In genomic region chr1:155023627-155024026, GRCh38 we compare ENCODE assay signal across 24 cellular contexts. TPM values are rescaled to one million over a fixed set of nuclear protein-coding genes. Genes with fewer than 3 reads are reported as not detected.
A peak's percentile ranks its signal among the peaks of the same experiment; 100 is the strongest.
DNase-seq lines count a peak whose midpoint lies in the region; ATAC-seq, FAIRE-seq and TF ChIP-seq lines count a peak whose summit lies in the region.
"Had no signal": no experiment of that assay in that cellular context is flagged by ENCODE, and none has a peak within 500 bp of the region (broad histone marks: within the 10 kb centered on the region; RNA-seq: fewer than 3 reads in every experiment).

No MANE protein-coding gene starts in this region.

- H3K27ac Mint-ChIP-seq in activated T-cell treated with anti-CD3 and anti-CD28 coated beads, Interleukin-2, amount 50 U/mL, for 72 hours = peak overlapping the region; percentile 45
- H3K27ac Mint-ChIP-seq: CD4-positive, alpha-beta memory T cell had no signal

- no peaks in the 10 kb centered on the region for H3K27me3 Mint-ChIP-seq in activated T-cell treated with anti-CD3 and anti-CD28 coated beads, Interleukin-2, amount 50 U/mL, for 72 hours (ENCODE audit: low read depth)
- H3K27me3 Mint-ChIP-seq: CD4-positive, alpha-beta memory T cell had no signal

- no peak for TF ChIP-seq EP300 in A549 (IDR thresholded peaks at IDR 0.05)

- 81% methylated on average over 5 of the region's 5 CpGs for WGBS in A549 (ENCODE audit: missing lambda C conversion rate)

- H3K4me1 ChIP-seq in A549 (peaks cover 72% of the 10 kb centered on the region), kidney (ENCODE audit: control insufficient read depth in 1 of 2, insufficient read depth in 1 of 2, low read depth in 1 of 2, low read length in 2 of 2) (peaks cover 0 to 3% of the 10 kb centered on the region in 2 donors)

- H3K27ac ChIP-seq in A549 (peak overlapping the region; percentile 71 to 75; a peak in 3 of 6 replicates), RWPE1 (peak overlapping the region; percentile 100), kidney (ENCODE audit: low read depth in 2 of 2, low read length in 2 of 2) (no peak overlapping the region)
- H3K27ac ChIP-seq: BLaER1 treated with 17β-estradiol and CSF1 and Interleukin-3, amounts not matched to agents 10 nM and 100 nM; HL-60 had no signal

- no peak for DNase-seq in activated T-cell treated with anti-CD3 and anti-CD28 coated beads, Interleukin-2, amount 50 U/mL, for 72 hours
- no peak for DNase-seq in activated T-cell treated with anti-CD3 and anti-CD28 coated beads, Interleukin-2, amount 50 U/mL, for 1 hour
- no peak for DNase-seq in A549 (ENCODE audit: low read depth in 1 of 2, low spot score in 1 of 2)
- DNase-seq in RWPE1 (ENCODE audit: low spot score) = no peak
- DNase-seq in kidney = peak; percentile 67
- DNase-seq in activated CD8-positive, alpha-beta memory T cell treated with anti-CD3 and anti-CD28 coated beads, Interleukin-2, amount 50 U/mL, for 48 hours = no peak
- no peak for DNase-seq in retina
- no peak for DNase-seq in activated CD4-positive, alpha-beta T cell treated with anti-CD3 and anti-CD28 coated beads, Interleukin-2, amount 50 U/mL, for 48 hours
- DNase-seq: AML-193; CD4-positive, alpha-beta memory T cell; GF-D8; NCI-H1048; NCI-H1694 treated with DMSO at 0.1 percent for 48 hours; NCI-H2227 treated with DMSO at 0.1 percent for 48 hours; NCI-H526 treated with DMSO at 0.1 percent for 48 hours; SK-N-SH had no signal

- peaks cover 17% of the 10 kb centered on the region for H3K4me1 Mint-ChIP-seq in activated T-cell treated with anti-CD3 and anti-CD28 coated beads, Interleukin-2, amount 50 U/mL, for 72 hours (ENCODE audit: low read depth)

- no peak for TF ChIP-seq POLR2A in A549 (IDR thresholded peaks at IDR 0.05; ENCODE audit: low read length)

- FAIRE-seq in A549 (lab: Jason Lieb, UNC) = peak; percentile 7
- FAIRE-seq in kidney (lab: Jason Lieb, UNC) = no peak
- FAIRE-seq: A204.1, GM12891 had no signal

- TF ChIP-seq CTCF in A549 (IDR thresholded peaks at IDR 0.05) (no peak), RWPE1 (conservative IDR thresholded peaks at IDR 0.05; ENCODE audit: low read depth) (no peak), kidney (IDR thresholded peaks at IDR 0.05; ENCODE audit: borderline replicate concordance, extremely low read depth, insufficient read depth) (no peak)

- no peak overlapping the region for H3K9ac ChIP-seq in kidney (ENCODE audit: low read length in 2 of 2)
- H3K9ac ChIP-seq: SK-N-SH had no signal

- no peak for TF ChIP-seq RAD21 in A549 (conservative IDR thresholded peaks at IDR 0.05 in 1 of 2, IDR thresholded peaks at IDR 0.05 in 1 of 2)

- H3K4me2 ChIP-seq in A549 = no peak overlapping the region
- H3K4me2 ChIP-seq: SK-N-SH had no signal

- CTCF ChIA-PET in A549 (lab: Yijun Ruan, JAX) = interaction anchor here (0.9 to 1.3 kb wide), 2 partner anchors 120 to 464 kb away, joined by 3 to 4 read pairs; no protein-coding TSS in a partner anchor
- CTCF ChIA-PET in RWPE1 (lab: Yijun Ruan, JAX) = interaction anchor here (0.8 to 1.5 kb wide), 3 partner anchors 22 to 27 kb away, joined by 3 to 4 read pairs (median 4); no protein-coding TSS in a partner anchor

- POLR2A ChIA-PET in A549 (lab: Yijun Ruan, JAX) (interaction anchor here (1.5 kb wide), 1 partner anchor 27 kb away, joined by 5 read pairs; the partner anchor contains the start of gene ADAM15), RWPE1 (lab: Yijun Ruan, JAX; ENCODE audit: low non-redundant PET) (no interaction called here)

- H3K4me3 ChIP-seq in A549 (no peak overlapping the region), kidney (ENCODE audit: low read length in 2 of 2) (no peak overlapping the region)
- H3K4me3 ChIP-seq: BLaER1 treated with 17β-estradiol and CSF1 and Interleukin-3, amounts not matched to agents 10 nM and 100 nM had no signal

- H3K36me3 ChIP-seq in kidney (ENCODE audit: control insufficient read depth in 1 of 2, insufficient read depth in 2 of 2, low read length in 2 of 2) = no peaks in the 10 kb centered on the region

- peaks cover 0 to 2% of the 10 kb centered on the region in 2 donors for H3K36me3 Mint-ChIP-seq in activated T-cell treated with anti-CD3 and anti-CD28 coated beads, Interleukin-2, amount 50 U/mL, for 72 hours (ENCODE audit: insufficient read depth in 2 of 2)

- ATAC-seq in activated T-cell treated with anti-CD3 and anti-CD28 coated beads, Interleukin-2, amount 50 U/mL, for 72 hours (replicated peaks in 1 of 2) = peak in 1 of 2 donors; percentile 23
- ATAC-seq in A549 = peak in 1 of 2 experiments; percentile 5; a peak in 1 of 6 replicates
- ATAC-seq: Panc1 had no signal

- H3K9me3 ChIP-seq in A549 = no peaks in the 10 kb centered on the region
- no peaks in the 10 kb centered on the region for H3K9me3 ChIP-seq in kidney (ENCODE audit: control insufficient read depth in 1 of 2, low read length in 2 of 2)
- H3K9me3 ChIP-seq: BLaER1 treated with 17β-estradiol and CSF1 and Interleukin-3, amounts not matched to agents 10 nM and 100 nM; SK-N-SH had no signal

- H3K9me3 Mint-ChIP-seq in activated T-cell treated with anti-CD3 and anti-CD28 coated beads, Interleukin-2, amount 50 U/mL, for 72 hours = no peaks in the 10 kb centered on the region

- intact Hi-C loops in kidney (cut with DNase I) = no loop called here

- H3K4me3 Mint-ChIP-seq in activated T-cell treated with anti-CD3 and anti-CD28 coated beads, Interleukin-2, amount 50 U/mL, for 72 hours = no peak overlapping the region
- H3K4me3 Mint-ChIP-seq: CD4-positive, alpha-beta memory T cell had no signal

TF ChIP-seq in A549, 52 proteins besides CTCF, POLR2A, EP300 and RAD21 (continues in another document):
- TF ChIP-seq CHD2 (IDR thresholded peaks at IDR 0.05; ENCODE audit: low read length, partially characterized antibody) = no peak

RNA-seq across cellular contexts. Expression of gene DCST2, which starts 10.0 kb away (rescaled TPM):
- 1 to 10 TPM; 1.1 to 1.4 TPM for total RNA-seq in activated T-cell treated with anti-CD3 and anti-CD28 coated beads, Interleukin-2, amount 50 U/mL, for 72 hours
- 1.0 and 1.5 TPM in 2 replicates for polyA plus RNA-seq in A549 (2011; rRNA removed)
- 0.63 and 0.76 TPM in 2 replicates for polyA plus RNA-seq in A549 (2012; cell fraction: cytosol; rRNA removed)
- 6.2 and 11.1 TPM in 2 replicates for polyA plus RNA-seq in A549 (2012; cell fraction: nucleus; rRNA removed)
- 0.23 to 0.46 TPM (median 0.43 TPM) in 3 replicates for polyA plus RNA-seq in A549 (2017; fragmentation: RNase III; extraction: RNeasy Plus Mini Kit Qiagen cat#74134 plus additional on column Dnase treatment)
- 0.73 and 0.83 TPM in 2 replicates for polyA minus RNA-seq in A549 (2011; rRNA and poly(A)+ RNA removed)
- total RNA-seq in kidney = 1.4 TPM
- 0.43 TPM for polyA plus RNA-seq in kidney (ENCODE audit: insufficient read depth, low read depth, low replicate concordance)
- total RNA-seq: H4 had no signal
- polyA plus RNA-seq: CD4-positive, alpha-beta memory T cell had no signal

RNA-seq across cellular contexts. Expression of gene DCST1, which starts 10.0 kb away (rescaled TPM):
- under 1 TPM in 1 of 2 donors, not detected in 1; 0.10 TPM for total RNA-seq in activated T-cell treated with anti-CD3 and anti-CD28 coated beads, Interleukin-2, amount 50 U/mL, for 72 hours
- 0.06 TPM in 1 of 2 replicates, not detected in the other for polyA plus RNA-seq in A549 (2011; rRNA removed)
- polyA plus RNA-seq in A549 (2012; cell fraction: cytosol; rRNA removed) = 0.03 and 0.04 TPM in 2 replicates
- 0.08 TPM in 1 of 2 replicates, not detected in the other for polyA plus RNA-seq in A549 (2012; cell fraction: nucleus; rRNA removed)
- not detected in 3 replicates for polyA plus RNA-seq in A549 (2017; fragmentation: RNase III; extraction: RNeasy Plus Mini Kit Qiagen cat#74134 plus additional on column Dnase treatment)
- polyA minus RNA-seq in A549 (2011; rRNA and poly(A)+ RNA removed) = 0.25 TPM in 1 of 2 replicates, not detected in the other
- total RNA-seq in kidney = not detected
- polyA plus RNA-seq in kidney (ENCODE audit: insufficient read depth, low read depth, low replicate concordance) = not detected
- total RNA-seq: H4, NCI-H460, OCI-LY7 had no signal
- polyA plus RNA-seq: CD4-positive, alpha-beta memory T cell; SK-N-SH had no signal

RNA-seq across cellular contexts. Expression of gene ZBTB7B, which starts 21.0 kb away (rescaled TPM):
- 100 to 1,000 TPM; 129 to 141 TPM for total RNA-seq in activated T-cell treated with anti-CD3 and anti-CD28 coated beads, Interleukin-2, amount 50 U/mL, for 72 hours
- polyA plus RNA-seq in A549 (2011; rRNA removed) (20.5 and 20.8 TPM in 2 replicates), A549 (2017; fragmentation: RNase III; extraction: RNeasy Plus Mini Kit Qiagen cat#74134 plus additional on column Dnase treatment) (24.7 to 30.7 TPM (median 29.0 TPM) in 3 replicates), kidney (ENCODE audit: insufficient read depth, low read depth, low replicate concordance) (20.1 TPM)
- polyA plus RNA-seq in A549 (2012; cell fraction: cytosol; rRNA removed) = 28.8 and 32.2 TPM in 2 replicates
- 60.8 and 82.4 TPM in 2 replicates for polyA plus RNA-seq in A549 (2012; cell fraction: nucleus; rRNA removed)
- 25.1 and 30.3 TPM in 2 replicates for polyA minus RNA-seq in A549 (2011; rRNA and poly(A)+ RNA removed)
- total RNA-seq in kidney = 68.7 TPM

RNA-seq across cellular contexts. Expression of gene ADAM15, which starts 27.5 kb away (rescaled TPM):
- total RNA-seq in activated T-cell treated with anti-CD3 and anti-CD28 coated beads, Interleukin-2, amount 50 U/mL, for 72 hours = 10 to 100 TPM; 40.8 to 42.1 TPM
- polyA plus RNA-seq in A549 (2011; rRNA removed) (25.6 and 33.6 TPM in 2 replicates), A549 (2017; fragmentation: RNase III; extraction: RNeasy Plus Mini Kit Qiagen cat#74134 plus additional on column Dnase treatment) (33.0 to 35.2 TPM (median 34.2 TPM) in 3 replicates), kidney (ENCODE audit: insufficient read depth, low read depth, low replicate concordance) (68.4 TPM)
- polyA plus RNA-seq in A549 (2012; cell fraction: cytosol; rRNA removed) = 48.4 and 71.3 TPM in 2 replicates
- polyA plus RNA-seq in A549 (2012; cell fraction: nucleus; rRNA removed) = 165 and 205 TPM in 2 replicates
- polyA minus RNA-seq in A549 (2011; rRNA and poly(A)+ RNA removed) = 66.5 and 71.0 TPM in 2 replicates
- total RNA-seq in kidney = 152 TPM

RNA-seq across cellular contexts. Expression of gene LENEP, which starts 30.2 kb away (rescaled TPM):
- 1 to 10 TPM in 1 of 2 donors, under 1 TPM in 1; 0.65 to 2.3 TPM for total RNA-seq in activated T-cell treated with anti-CD3 and anti-CD28 coated beads, Interleukin-2, amount 50 U/mL, for 72 hours
- 0.32 TPM in 1 of 2 replicates, not detected in the other for polyA plus RNA-seq in A549 (2011; rRNA removed)
- 0.09 TPM in 1 of 2 replicates, not detected in the other for polyA plus RNA-seq in A549 (2012; cell fraction: cytosol; rRNA removed)
- 0.55 and 0.58 TPM in 2 replicates for polyA plus RNA-seq in A549 (2012; cell fraction: nucleus; rRNA removed)
- not detected in 3 replicates for polyA plus RNA-seq in A549 (2017; fragmentation: RNase III; extraction: RNeasy Plus Mini Kit Qiagen cat#74134 plus additional on column Dnase treatment)
- polyA minus RNA-seq in A549 (2011; rRNA and poly(A)+ RNA removed) = 1.9 and 5.0 TPM in 2 replicates
- total RNA-seq in kidney = not detected
- polyA plus RNA-seq in kidney (ENCODE audit: insufficient read depth, low read depth, low replicate concordance) = not detected
- total RNA-seq: H4 had no signal
- polyA plus RNA-seq: CD4-positive, alpha-beta memory T cell; SK-N-SH had no signal

Comparison
In these comparisons a context has a peak if more than half of its experiments do, and no peak if none do; other contexts are left out.
1. H3K27ac ChIP-seq: peak in A549 (2 of 2) and RWPE1 (single experiment); none in kidney (0 of 2).